Comparison of ENCODE assay signal across 8 cellular contexts in genomic region chr11:118921929-118922744, GRCh38. TPM values are rescaled to one million over a fixed set of nuclear protein-coding genes. Genes with fewer than 3 reads are reported as not detected.
DNase-seq lines count a peak whose midpoint lies in the region; TF ChIP-seq lines count a peak whose summit lies in the region.

No MANE protein-coding gene starts in this region.

- peak overlapping the region; percentile 86 to 95 (median 91) for H3K9ac ChIP-seq in BLaER1 treated with 17β-estradiol and CSF1 and Interleukin-3, amounts not matched to agents 10 nM and 100 nM

- peak in 1 of 2 donors; percentile 83 for TF ChIP-seq EP300 in tibial nerve (IDR thresholded peaks at IDR 0.05)

- H3K4me2 ChIP-seq in BLaER1 treated with 17β-estradiol and CSF1 and Interleukin-3, amounts not matched to agents 10 nM and 100 nM = peak overlapping the region; percentile 95 to 100 (median 99)

- no peaks in the 10 kb centered on the region for H3K27me3 ChIP-seq in BLaER1 treated with 17β-estradiol and CSF1 and Interleukin-3, amounts not matched to agents 10 nM and 100 nM
- no peaks in the 10 kb centered on the region for H3K27me3 ChIP-seq in tibial nerve
- no peaks in the 10 kb centered on the region for H3K27me3 ChIP-seq in SJCRH30

- TF ChIP-seq CTCF in coronary artery (IDR thresholded peaks at IDR 0.05) = no peak
- no peak for TF ChIP-seq CTCF in lower leg skin (IDR thresholded peaks at IDR 0.05)
- TF ChIP-seq CTCF in tibial nerve (IDR thresholded peaks at IDR 0.05) = no peak

- intact Hi-C loops in lower leg skin (cut with DNase I; ENCODE audit: low total_unique reads) = no loop called here

- peaks cover 0 to 8% (median 0%) of the 10 kb centered on the region in 11 experiments; a peak in 1 of 22 replicates for H3K36me3 ChIP-seq in BLaER1 treated with 17β-estradiol and CSF1 and Interleukin-3, amounts not matched to agents 10 nM and 100 nM
- H3K36me3 ChIP-seq in tibial nerve (no peaks in the 10 kb centered on the region), SJCRH30 (no peaks in the 10 kb centered on the region)

- peak; percentile 40 for DNase-seq in NCI-H510A (lab: John Stamatoyannopoulos, UW)
- DNase-seq in coronary artery (ENCODE audit: low spot score) = peak; percentile 95
- DNase-seq in lower leg skin (ENCODE audit: low spot score in 2 of 2) = peak; percentile 70 to 95
- DNase-seq in tibial nerve (ENCODE audit: low spot score in 2 of 2) = peak in 1 of 2 donors; percentile 59
- no peak for DNase-seq in SJCRH30
- DNase-seq in activated effector memory CD4-positive, alpha-beta T cell treated with anti-CD3 and anti-CD28 coated beads, Interleukin-2, amount 50 U/mL, for 16 hours = no peak
- DNase-seq in SHP77 treated with DMSO at 0.1 percent for 48 hours (lab: John Stamatoyannopoulos, UW) = no peak

- H3K4me3 ChIP-seq in BLaER1 treated with 17β-estradiol and CSF1 and Interleukin-3, amounts not matched to agents 10 nM and 100 nM = peak overlapping the region; percentile 88 to 100 (median 98)
- H3K4me3 ChIP-seq in coronary artery (peak overlapping the region; percentile 82), lower leg skin (ENCODE audit: low read depth, poor library complexity, severe bottlenecking) (peak overlapping the region; percentile 17), tibial nerve (peak overlapping the region; percentile 73 to 94 (median 87)), SJCRH30 (no peak overlapping the region)

- peak overlapping the region in 10 of 11 experiments; percentile 74 to 96 (median 88); a peak in 20 of 22 replicates for H3K27ac ChIP-seq in BLaER1 treated with 17β-estradiol and CSF1 and Interleukin-3, amounts not matched to agents 10 nM and 100 nM
- H3K27ac ChIP-seq in coronary artery = peak overlapping the region; percentile 96 to 100
- H3K27ac ChIP-seq in tibial nerve = peak overlapping the region; percentile 88 to 97 (median 93)
- H3K27ac ChIP-seq in SJCRH30 = no peak overlapping the region

- no peak for TF ChIP-seq POLR2A in lower leg skin (IDR thresholded peaks at IDR 0.05)
- TF ChIP-seq POLR2A in tibial nerve (IDR thresholded peaks at IDR 0.05) = peak in 1 of 2 donors; percentile 41

- H4K20me1 ChIP-seq in BLaER1 treated with 17β-estradiol and CSF1 and Interleukin-3, amounts not matched to agents 10 nM and 100 nM = peaks cover 40 to 62% (median 50%) of the 10 kb centered on the region in 11 experiments; a peak in 20 of 22 replicates

- H3K4me1 ChIP-seq in BLaER1 treated with 17β-estradiol and CSF1 and Interleukin-3, amounts not matched to agents 10 nM and 100 nM = peaks cover 76 to 87% (median 79%) of the 10 kb centered on the region in 10 experiments
- H3K4me1 ChIP-seq in tibial nerve (peaks cover 4 to 87% (median 68%) of the 10 kb centered on the region in 4 donors), SJCRH30 (peaks cover 40% of the 10 kb centered on the region)

- H3K9me3 ChIP-seq in BLaER1 treated with 17β-estradiol and CSF1 and Interleukin-3, amounts not matched to agents 10 nM and 100 nM (replicated peaks in 1 of 11) = no peaks in the 10 kb centered on the region
- H3K9me3 ChIP-seq in tibial nerve = no peaks in the 10 kb centered on the region
- H3K9me3 ChIP-seq in SJCRH30 (replicated peaks) = no peaks in the 10 kb centered on the region

- 5 to 9% methylated on average over 7 to 16 of the region's 20 CpGs for WGBS in lower leg skin, 2 donors
- WGBS in tibial nerve, 2 donors = 11% methylated on average over 17 of the region's 20 CpGs; no CpG with 5 or more reads in 1 of the 2 donors

RNA-seq across cellular contexts. Expression of gene BCL9L, which starts 3.6 kb away (rescaled TPM):
- total RNA-seq in lower leg skin = 10 to 100 TPM; 34.5 to 59.4 (median 45.8) TPM
- total RNA-seq in tibial nerve = 10 to 100 TPM; 15.7 to 36.0 (median 28.5) TPM
- total RNA-seq in SJCRH30 (2014; rRNA removed; shearing (Covaris generic)) = 2.2 and 4.3 TPM in 2 replicates

RNA-seq across cellular contexts. Expression of gene UPK2, which starts 34.0 kb away (rescaled TPM):
- total RNA-seq in lower leg skin (not detected), tibial nerve (not detected)
- not detected in 2 replicates for total RNA-seq in SJCRH30 (2014; rRNA removed; shearing (Covaris generic))

RNA-seq across cellular contexts. Expression of gene CXCR5, which starts 38.4 kb away (rescaled TPM):
- total RNA-seq in lower leg skin (not detected), tibial nerve (not detected)
- total RNA-seq in SJCRH30 (2014; rRNA removed; shearing (Covaris generic)) = not detected in 2 replicates

RNA-seq across cellular contexts. Expression of gene FOXR1, which starts 49.4 kb away (rescaled TPM):
- total RNA-seq in lower leg skin (not detected), tibial nerve (not detected)
- total RNA-seq in SJCRH30 (2014; rRNA removed; shearing (Covaris generic)) = not detected in 2 replicates

Comparison
In these comparisons a context has a peak if more than half of its experiments do, and no peak if none do; other contexts are left out.
1. DNase-seq: peak in NCI-H510A (single experiment), coronary artery (single experiment) and lower leg skin (2 of 2); none in SJCRH30 (0 of 2), activated effector memory CD4-positive, alpha-beta T cell treated with anti-CD3 and anti-CD28 coated beads, Interleukin-2, amount 50 U/mL, for 16 hours (single experiment) and SHP77 treated with DMSO at 0.1 percent for 48 hours (single experiment).